Comparison of ENCODE assay signal across 12 cellular contexts in the genomic region with DNA sequence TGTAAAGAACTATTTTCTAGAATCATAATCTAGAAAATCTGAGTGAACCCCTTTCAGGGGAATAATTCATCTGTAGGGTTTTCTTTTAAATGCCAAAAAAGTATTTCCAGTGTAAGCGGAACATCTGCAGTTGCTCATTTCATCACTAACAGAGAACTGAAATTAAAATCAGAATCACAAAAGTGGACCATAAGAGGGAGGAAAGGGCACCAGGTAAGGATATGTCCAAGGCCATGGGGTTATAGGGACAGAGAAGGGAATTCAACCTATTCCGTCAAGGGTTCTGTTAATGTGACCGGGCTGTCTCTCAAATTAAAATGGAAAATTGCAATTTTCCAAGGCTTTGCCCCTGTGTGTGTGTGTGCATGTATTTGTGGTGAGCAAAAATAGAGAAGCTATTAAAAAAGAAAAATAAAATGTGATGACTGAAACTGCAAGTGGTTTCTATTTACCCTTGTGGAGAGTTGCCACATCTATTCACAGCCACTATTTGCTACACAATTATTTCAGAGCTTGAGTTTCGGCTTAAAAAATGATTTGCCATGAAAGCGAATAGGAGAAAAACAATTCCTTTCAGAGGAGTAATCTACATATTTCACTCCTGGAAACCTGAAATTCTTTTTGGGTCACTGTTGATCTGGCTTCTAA. TPM values are rescaled to one million over a fixed set of nuclear protein-coding genes. Genes with fewer than 3 reads are reported as not detected.
DNase-seq lines count a peak whose midpoint lies in the region; ATAC-seq and TF ChIP-seq lines count a peak whose summit lies in the region.
"Had no signal": no experiment of that assay in that cellular context is flagged by ENCODE, and none has a peak within 500 bp of the region (broad histone marks: within the 10 kb centered on the region; RNA-seq: fewer than 3 reads in every experiment).

No MANE protein-coding gene starts in this region.

- H3K27me3 ChIP-seq in HUES64 (ENCODE audit: insufficient read depth, low read length) (no peaks in the 10 kb centered on the region), stomach smooth muscle (ENCODE audit: control insufficient read depth in 1 of 2, insufficient read depth in 2 of 2, low read length in 2 of 2) (no peaks in the 10 kb centered on the region), transverse colon (no peaks in the 10 kb centered on the region)

- intact Hi-C loops in transverse colon (cut with DNase I; ENCODE audit: low total_unique reads) = no loop called here

- DNase-seq in occipital lobe (lab: John Stamatoyannopoulos, UW) (no peak), NCI-H128 (lab: John Stamatoyannopoulos, UW; ENCODE audit: unreplicated experiment) (no peak), transverse colon (no peak)
- DNase-seq: activated CD4-positive, alpha-beta T cell treated with anti-CD3 and anti-CD28 coated beads, Interleukin-2, amount 50 U/mL, for 1 hour; activated naive CD4-positive, alpha-beta T cell treated with anti-CD3 and anti-CD28 coated beads for 36 hours; Calu3; mesenchymal stem cell; SIG-M5 had no signal

- H3K4me3 ChIP-seq in HUES64 (ENCODE audit: low read length) = no peak overlapping the region
- H3K4me3 ChIP-seq in stomach smooth muscle (ENCODE audit: low read length in 2 of 2) = no peak overlapping the region
- H3K4me3 ChIP-seq in transverse colon = no peak overlapping the region

- peaks cover 77% of the 10 kb centered on the region for H3K4me1 ChIP-seq in HUES64 (ENCODE audit: insufficient read depth, low read length)
- H3K4me1 ChIP-seq in stomach smooth muscle (ENCODE audit: control insufficient read depth, insufficient read depth, low read length) = peaks cover 11% of the 10 kb centered on the region
- peaks cover 0 to 27% (median 13%) of the 10 kb centered on the region in 4 donors for H3K4me1 ChIP-seq in transverse colon

- H3K36me3 ChIP-seq in HUES64 (ENCODE audit: insufficient read depth, low read length) = peaks cover 3% of the 10 kb centered on the region
- no peaks in the 10 kb centered on the region for H3K36me3 ChIP-seq in stomach smooth muscle (ENCODE audit: control insufficient read depth in 2 of 2, insufficient read depth in 2 of 2, low read length in 2 of 2)
- no peaks in the 10 kb centered on the region for H3K36me3 ChIP-seq in transverse colon

- 94% methylated on average over 5 of the region's 5 CpGs for WGBS in HUES64
- 82 to 87% methylated on average over 5 of the region's 5 CpGs for WGBS in transverse colon (ENCODE audit: low coverage in 1 of 2), 2 donors

- TF ChIP-seq EP300 in transverse colon (IDR thresholded peaks at IDR 0.05; ENCODE audit: low read depth) = no peak

- in situ Hi-C loops in transverse colon (cut with MboI; ENCODE audit: low pct_ligation_motif_present in 1 of 4, low pct_unique_long_range_greater_than_20kb in 1 of 4, low sequenced_read_pairs in 3 of 4) = no loop called here

- H3K9me3 ChIP-seq in HUES64 (ENCODE audit: insufficient read depth, low read depth, low read length) = no peaks in the 10 kb centered on the region
- H3K9me3 ChIP-seq in stomach smooth muscle (ENCODE audit: control insufficient read depth in 2 of 2, low read length in 2 of 2) = no peaks in the 10 kb centered on the region
- no peaks in the 10 kb centered on the region for H3K9me3 ChIP-seq in transverse colon

- TF ChIP-seq CTCF in transverse colon (IDR thresholded peaks at IDR 0.05) = no peak

- H3K27ac ChIP-seq in HUES64 (ENCODE audit: low read depth, low read length) = peak overlapping the region; percentile 4; the same call in 1 of the 2 replicates
- H3K27ac ChIP-seq in cingulate gyrus (ENCODE audit: low read depth, low read length) = peak overlapping the region; percentile 75
- H3K27ac ChIP-seq in stomach smooth muscle (ENCODE audit: low read length) = peak overlapping the region; percentile 4
- peak overlapping the region in 1 of 4 donors; percentile 19 for H3K27ac ChIP-seq in transverse colon

- no peak overlapping the region for H3K9ac ChIP-seq in HUES64 (ENCODE audit: low read depth, low read length)
- no peak overlapping the region for H3K9ac ChIP-seq in stomach smooth muscle (ENCODE audit: low read length in 2 of 2)

- peak; percentile 68 for ATAC-seq in GM21717 (IDR thresholded peaks at IDR 0.05; ENCODE audit: unreplicated experiment)

- no peak for TF ChIP-seq POLR2A in transverse colon (IDR thresholded peaks at IDR 0.05)

RNA-seq across cellular contexts. Expression of a gene that starts 53.1 kb away (rescaled TPM):
- 335 TPM for polyA plus RNA-seq in HUES64 (2013, experiment 1 of 2)
- 380 TPM for polyA plus RNA-seq in HUES64 (2013, experiment 2 of 2)
- total RNA-seq in occipital lobe (354 TPM), transverse colon (1,000 to 10,000 TPM in 1 of 4 donors, 100 to 1,000 TPM in 3; 471 to 1,291 (median 672) TPM)
